In the genomic region with DNA sequence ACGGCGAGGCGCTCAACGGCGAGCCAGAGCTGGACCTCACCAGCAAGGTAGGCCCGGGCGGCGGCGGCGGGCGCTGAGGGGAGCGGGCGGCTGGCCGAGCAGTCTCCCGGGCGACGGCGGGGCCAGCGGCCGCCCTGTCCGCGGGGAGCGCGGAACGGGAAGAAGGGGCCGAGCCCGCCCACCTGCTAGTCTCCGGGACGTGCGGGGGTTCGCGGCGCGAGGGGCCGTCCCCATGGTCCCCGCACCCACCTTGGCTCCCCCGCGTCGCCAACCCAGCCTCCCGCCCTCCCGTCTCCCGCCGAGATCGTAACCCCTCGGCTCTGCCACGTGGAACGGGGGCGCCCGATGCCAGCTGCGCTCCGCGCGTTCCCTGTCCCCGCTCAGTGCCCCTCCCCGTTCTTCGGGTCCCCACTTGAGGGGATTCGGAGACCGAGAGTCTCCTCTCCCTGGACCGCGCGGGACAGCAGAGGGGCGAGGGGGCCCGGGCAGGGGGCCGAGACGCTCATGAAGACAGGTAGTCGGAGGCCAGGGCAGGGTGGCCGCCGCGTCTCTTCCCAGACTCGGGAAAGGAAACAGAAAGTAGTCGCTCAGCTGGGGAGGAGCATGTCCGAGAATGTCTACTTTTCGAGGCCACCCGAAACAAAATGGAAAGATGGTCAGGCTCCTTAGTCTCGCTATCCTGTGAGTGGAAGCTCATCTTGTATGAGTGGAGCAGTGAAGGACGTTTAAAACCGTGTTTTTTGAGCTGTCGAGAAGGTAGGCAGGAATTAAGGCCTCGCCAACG, we compare ENCODE assay signal across 8 cellular contexts. TPM values are rescaled to one million over a fixed set of nuclear protein-coding genes. Genes with fewer than 3 reads are reported as not detected.
DNase-seq lines count a peak whose midpoint lies in the region; ATAC-seq and TF ChIP-seq lines count a peak whose summit lies in the region.

No MANE protein-coding gene starts in this region.

- TF ChIP-seq CTCF in GM12864 (IDR thresholded peaks at IDR 0.05; ENCODE audit: low read depth, low read length, missing control alignments) (no peak), kidney epithelial cell (IDR thresholded peaks at IDR 0.05; ENCODE audit: insufficient read depth, low read length, poor library complexity, severe bottlenecking) (no peak)

- no peaks in the 10 kb centered on the region for H3K27me3 Mint-ChIP-seq in T-helper 1 cell treated with Interleukin-12 subunit alpha and Interleukin-12 subunit beta and Interleukin-4 antibody, amounts not matched to agents 30 μg/mL and 1 μg/mL, for 36 hours (ENCODE audit: low read depth)

- no peaks in the 10 kb centered on the region for H3K36me3 ChIP-seq in kidney epithelial cell (ENCODE audit: control insufficient read depth, insufficient read depth, low read length)

- H3K27ac Mint-ChIP-seq in T-helper 1 cell treated with Interleukin-12 subunit alpha and Interleukin-12 subunit beta and Interleukin-4 antibody, amounts not matched to agents 30 μg/mL and 1 μg/mL, for 36 hours = peak overlapping the region; percentile 92

- peak overlapping the region; percentile 94 for H3K4me3 Mint-ChIP-seq in T-helper 1 cell treated with Interleukin-12 subunit alpha and Interleukin-12 subunit beta and Interleukin-4 antibody, amounts not matched to agents 30 μg/mL and 1 μg/mL, for 36 hours

- H3K27me3 ChIP-seq in kidney epithelial cell (ENCODE audit: control insufficient read depth, insufficient read depth, low read length) = no peaks in the 10 kb centered on the region

- peaks cover 20% of the 10 kb centered on the region for H3K36me3 Mint-ChIP-seq in T-helper 1 cell treated with Interleukin-12 subunit alpha and Interleukin-12 subunit beta and Interleukin-4 antibody, amounts not matched to agents 30 μg/mL and 1 μg/mL, for 36 hours (ENCODE audit: low read depth)

- DNase-seq in GM12864 (ENCODE audit: low read depth) (no peak), kidney epithelial cell (ENCODE audit: low read depth) (no peak), NCI-H1694 (lab: John Stamatoyannopoulos, UW) (no peak)
- peak; percentile 27 for DNase-seq in central memory CD4-positive, alpha-beta T cell
- peak; percentile 32 for DNase-seq in stimulated activated CD4-positive, alpha-beta T cell treated with anti-CD3 and anti-CD28 coated beads, Interleukin-1b, Interleukin-23, amount 100 ng/mL, for 48 hours

- ATAC-seq in HG02943 (IDR thresholded peaks at IDR 0.05; ENCODE audit: low read depth, unreplicated experiment) (peak; percentile 9), HG02885 (IDR thresholded peaks at IDR 0.05; ENCODE audit: poor library complexity, unreplicated experiment) (no peak)

- H3K4me1 Mint-ChIP-seq in T-helper 1 cell treated with Interleukin-12 subunit alpha and Interleukin-12 subunit beta and Interleukin-4 antibody, amounts not matched to agents 30 μg/mL and 1 μg/mL, for 36 hours (ENCODE audit: low read depth) = peaks cover 53% of the 10 kb centered on the region

- no peaks in the 10 kb centered on the region for H3K9me3 Mint-ChIP-seq in T-helper 1 cell treated with Interleukin-12 subunit alpha and Interleukin-12 subunit beta and Interleukin-4 antibody, amounts not matched to agents 30 μg/mL and 1 μg/mL, for 36 hours

- H3K4me3 ChIP-seq in GM12864 (ENCODE audit: low read depth, low read length) (peak overlapping the region; percentile 81), kidney epithelial cell (ENCODE audit: low read depth, low read length) (peak overlapping the region; percentile 98)

RNA-seq across cellular contexts. Expression of a gene that starts 0.5 kb away (rescaled TPM):
- total RNA-seq in kidney epithelial cell = 33.0 and 35.4 TPM in 2 replicates

RNA-seq across cellular contexts. Expression of a gene that starts 5.5 kb away (rescaled TPM):
- total RNA-seq in kidney epithelial cell = 97.3 and 110 TPM in 2 replicates

RNA-seq across cellular contexts. Expression of a gene that starts 24.5 kb away (rescaled TPM):
- total RNA-seq in kidney epithelial cell = 56.4 and 76.7 TPM in 2 replicates

RNA-seq across cellular contexts. Expression of a gene that starts 49.5 kb away (rescaled TPM):
- 84.5 and 105 TPM in 2 replicates for total RNA-seq in kidney epithelial cell

RNA-seq across cellular contexts. Expression of a gene that starts 49.9 kb away (rescaled TPM):
- 23.7 and 25.0 TPM in 2 replicates for total RNA-seq in kidney epithelial cell

Comparison
In these comparisons a context has a peak if more than half of its experiments do, and no peak if none do; other contexts are left out.
1. DNase-seq: peak in central memory CD4-positive, alpha-beta T cell (single experiment) and stimulated activated CD4-positive, alpha-beta T cell treated with anti-CD3 and anti-CD28 coated beads, Interleukin-1b, Interleukin-23, amount 100 ng/mL, for 48 hours (single experiment); none in GM12864 (single experiment), kidney epithelial cell (single experiment) and NCI-H1694 (single experiment).